39 cellular contexts compared by ENCODE assay signal in genomic region chr2:31341351-31341750, GRCh38.
"Had no signal": no experiment of that assay in that cellular context is flagged by ENCODE, and none has a peak within 500 bp of the region (broad histone marks: within the 10 kb centered on the region; RNA-seq: fewer than 3 reads in every experiment).

No MANE protein-coding gene starts in this region.

- H3K27ac Mint-ChIP-seq: activated CD4-positive, alpha-beta memory T cell treated with anti-CD3 and anti-CD28 coated beads, Interleukin-2, amount 10 ng/mL, durations not matched to agents 7 days and 5 days; activated CD4-positive, alpha-beta T cell treated with anti-CD3 and anti-CD28 coated beads for 36 hours; activated CD4-positive, alpha-beta T cell treated with anti-CD3 and anti-CD28 coated beads, Interleukin-2, amount 10 ng/mL, durations not matched to agents 7 days and 5 days; activated CD8-positive, alpha-beta memory T cell treated with anti-CD3 and anti-CD28 coated beads, Interleukin-2, amount 10 ng/mL, durations not matched to agents 7 days and 5 days; activated CD8-positive, alpha-beta T cell treated with anti-CD3 and anti-CD28 coated beads, Interleukin-2, amount 10 ng/mL, durations not matched to agents 7 days and 5 days; activated naive CD4-positive, alpha-beta T cell treated with anti-CD3 and anti-CD28 coated beads, Interleukin-2, amount 10 ng/mL, durations not matched to agents 7 days and 5 days; activated naive CD4-positive, alpha-beta T cell treated with anti-CD3 and anti-CD28 coated beads, Interleukin-2, amount 50 U/mL, for 24 hours; activated naive CD8-positive, alpha-beta T cell; activated naive CD8-positive, alpha-beta T cell treated with anti-CD3 and anti-CD28 coated beads, Interleukin-2, amount 10 ng/mL, durations not matched to agents 7 days and 5 days; activated naive CD8-positive, alpha-beta T cell treated with anti-CD3 and anti-CD28 coated beads, Interleukin-2, amount 50 U/mL, for 24 hours; activated T-cell treated with anti-CD3 and anti-CD28 coated beads, Interleukin-2, amount 50 U/mL, for 24 hours; activated T-helper 2 cell treated with anti-CD3 and anti-CD28 coated beads, Interferon-gamma antibody, Interleukin-2, Interleukin-4, amounts not matched to agents 10 μg/mL and 5 μg/mL and 100 μg/mL, durations not matched to agents 14 hours and 24 hours and 36 hours; brain; T-helper 1 cell treated with Interleukin-12 subunit alpha and Interleukin-12 subunit beta and Interleukin-4 antibody, amounts not matched to agents 30 μg/mL and 1 μg/mL, for 36 hours; T-helper 2 cell treated with Interferon-gamma antibody and Interleukin-4, amounts not matched to agents 5 μg/mL and 100 μg/mL, for 36 hours; WTC11 had no signal

- H3K9me3 ChIP-seq: ascending aorta, breast epithelium had no signal

- H3K36me3 Mint-ChIP-seq: activated CD8-positive, alpha-beta memory T cell treated with anti-CD3 and anti-CD28 coated beads, Interleukin-2, amount 10 ng/mL, durations not matched to agents 7 days and 5 days; activated naive CD4-positive, alpha-beta T cell treated with anti-CD3 and anti-CD28 coated beads, Interleukin-2, amount 10 ng/mL, durations not matched to agents 7 days and 5 days; activated naive CD4-positive, alpha-beta T cell treated with anti-CD3 and anti-CD28 coated beads, Interleukin-2, amount 50 U/mL, for 24 hours; activated naive CD8-positive, alpha-beta T cell; activated naive CD8-positive, alpha-beta T cell treated with anti-CD3 and anti-CD28 coated beads, Interleukin-2, amount 10 ng/mL, durations not matched to agents 7 days and 5 days; brain had no signal

- H3K27me3 Mint-ChIP-seq: activated CD4-positive, alpha-beta memory T cell treated with anti-CD3 and anti-CD28 coated beads, Interleukin-2, amount 10 ng/mL, durations not matched to agents 7 days and 5 days; activated CD8-positive, alpha-beta memory T cell treated with anti-CD3 and anti-CD28 coated beads, Interleukin-2, amount 10 ng/mL, durations not matched to agents 7 days and 5 days; activated T-cell treated with anti-CD3 and anti-CD28 coated beads, Interleukin-2, amount 50 U/mL, for 24 hours had no signal

- H3K27me3 ChIP-seq: ascending aorta, breast epithelium, cardiac muscle cell had no signal

- H3K4me1 ChIP-seq: breast epithelium had no signal

- H3K4me3 ChIP-seq: ascending aorta, breast epithelium, cardiac muscle cell had no signal

- ATAC-seq: activated CD4-positive, alpha-beta T cell treated with anti-CD3 and anti-CD28 coated beads for 36 hours; activated CD4-positive, CD25-positive, alpha-beta regulatory T cell treated with anti-CD3 and anti-CD28 coated beads, Interleukin-2, amount 50 U/mL, for 24 hours; activated CD8-positive, alpha-beta memory T cell treated with anti-CD3 and anti-CD28 coated beads, Interleukin-2, amount 10 ng/mL, durations not matched to agents 7 days and 5 days; activated CD8-positive, alpha-beta T cell treated with anti-CD3 and anti-CD28 coated beads, Interleukin-2, amount 10 ng/mL, durations not matched to agents 7 days and 5 days; activated naive CD8-positive, alpha-beta T cell treated with anti-CD3 and anti-CD28 coated beads, Interleukin-2, amount 50 U/mL, for 24 hours; WTC11 had no signal

- H3K4me3 Mint-ChIP-seq: activated CD4-positive, alpha-beta memory T cell treated with anti-CD3 and anti-CD28 coated beads, Interleukin-2, amount 10 ng/mL, durations not matched to agents 7 days and 5 days; activated CD4-positive, alpha-beta T cell treated with anti-CD3 and anti-CD28 coated beads for 36 hours; activated CD4-positive, alpha-beta T cell treated with anti-CD3 and anti-CD28 coated beads, Interleukin-2, amount 10 ng/mL, durations not matched to agents 7 days and 5 days; activated CD8-positive, alpha-beta memory T cell treated with anti-CD3 and anti-CD28 coated beads, Interleukin-2, amount 10 ng/mL, durations not matched to agents 7 days and 5 days; activated CD8-positive, alpha-beta T cell treated with anti-CD3 and anti-CD28 coated beads, Interleukin-2, amount 10 ng/mL, durations not matched to agents 7 days and 5 days; activated naive CD4-positive, alpha-beta T cell treated with anti-CD3 and anti-CD28 coated beads, Interleukin-2, amount 10 ng/mL, durations not matched to agents 7 days and 5 days; activated naive CD4-positive, alpha-beta T cell treated with anti-CD3 and anti-CD28 coated beads, Interleukin-2, amount 50 U/mL, for 24 hours; activated naive CD8-positive, alpha-beta T cell; activated naive CD8-positive, alpha-beta T cell treated with anti-CD3 and anti-CD28 coated beads, Interleukin-2, amount 10 ng/mL, durations not matched to agents 7 days and 5 days; activated naive CD8-positive, alpha-beta T cell treated with anti-CD3 and anti-CD28 coated beads, Interleukin-2, amount 50 U/mL, for 24 hours; activated T-cell treated with anti-CD3 and anti-CD28 coated beads, Interleukin-2, amount 50 U/mL, for 24 hours; brain; central memory CD8-positive, alpha-beta T cell; T-helper 1 cell treated with Interleukin-12 subunit alpha and Interleukin-12 subunit beta and Interleukin-4 antibody, amounts not matched to agents 30 μg/mL and 1 μg/mL, for 36 hours; T-helper 2 cell treated with Interferon-gamma antibody and Interleukin-4, amounts not matched to agents 5 μg/mL and 100 μg/mL, for 36 hours; WTC11 had no signal

- H3K36me3 ChIP-seq: ascending aorta, breast epithelium, cardiac muscle cell had no signal

- H3K9me3 Mint-ChIP-seq: activated CD4-positive, alpha-beta memory T cell treated with anti-CD3 and anti-CD28 coated beads, Interleukin-2, amount 10 ng/mL, durations not matched to agents 7 days and 5 days; activated CD4-positive, alpha-beta T cell treated with anti-CD3 and anti-CD28 coated beads, Interleukin-2, amount 10 ng/mL, durations not matched to agents 7 days and 5 days; activated naive CD4-positive, alpha-beta T cell treated with anti-CD3 and anti-CD28 coated beads, Interleukin-2, amount 10 ng/mL, durations not matched to agents 7 days and 5 days; activated naive CD4-positive, alpha-beta T cell treated with anti-CD3 and anti-CD28 coated beads, Interleukin-2, amount 50 U/mL, for 24 hours; activated naive CD8-positive, alpha-beta T cell treated with anti-CD3 and anti-CD28 coated beads, Interleukin-2, amount 10 ng/mL, durations not matched to agents 7 days and 5 days; activated naive CD8-positive, alpha-beta T cell treated with anti-CD3 and anti-CD28 coated beads, Interleukin-2, amount 50 U/mL, for 24 hours; activated T-cell treated with anti-CD3 and anti-CD28 coated beads, Interleukin-2, amount 50 U/mL, for 24 hours; activated T-helper 2 cell treated with anti-CD3 and anti-CD28 coated beads, Interferon-gamma antibody, Interleukin-2, Interleukin-4, amounts not matched to agents 10 μg/mL and 5 μg/mL and 100 μg/mL, durations not matched to agents 14 hours and 24 hours and 36 hours; brain; central memory CD8-positive, alpha-beta T cell; T-helper 1 cell treated with Interleukin-12 subunit alpha and Interleukin-12 subunit beta and Interleukin-4 antibody, amounts not matched to agents 30 μg/mL and 1 μg/mL, for 36 hours; T-helper 2 cell treated with Interferon-gamma antibody and Interleukin-4, amounts not matched to agents 5 μg/mL and 100 μg/mL, for 36 hours; WTC11 had no signal

- H3K4me1 Mint-ChIP-seq: activated CD4-positive, alpha-beta memory T cell treated with anti-CD3 and anti-CD28 coated beads, Interleukin-2, amount 10 ng/mL, durations not matched to agents 7 days and 5 days; activated CD4-positive, alpha-beta T cell treated with anti-CD3 and anti-CD28 coated beads for 36 hours; activated CD4-positive, alpha-beta T cell treated with anti-CD3 and anti-CD28 coated beads, Interleukin-2, amount 10 ng/mL, durations not matched to agents 7 days and 5 days; activated CD8-positive, alpha-beta memory T cell treated with anti-CD3 and anti-CD28 coated beads, Interleukin-2, amount 10 ng/mL, durations not matched to agents 7 days and 5 days; activated naive CD4-positive, alpha-beta T cell treated with anti-CD3 and anti-CD28 coated beads, Interleukin-2, amount 10 ng/mL, durations not matched to agents 7 days and 5 days; activated naive CD4-positive, alpha-beta T cell treated with anti-CD3 and anti-CD28 coated beads, Interleukin-2, amount 50 U/mL, for 24 hours; activated naive CD8-positive, alpha-beta T cell treated with anti-CD3 and anti-CD28 coated beads, Interleukin-2, amount 10 ng/mL, durations not matched to agents 7 days and 5 days; activated naive CD8-positive, alpha-beta T cell treated with anti-CD3 and anti-CD28 coated beads, Interleukin-2, amount 50 U/mL, for 24 hours; brain; central memory CD8-positive, alpha-beta T cell; WTC11 had no signal

- DNase-seq: activated CD4-positive, alpha-beta memory T cell treated with anti-CD3 and anti-CD28 coated beads, Interleukin-2, amount 10 ng/mL, durations not matched to agents 7 days and 5 days; activated CD4-positive, alpha-beta T cell treated with anti-CD3 and anti-CD28 coated beads for 1 hour; activated CD4-positive, alpha-beta T cell treated with anti-CD3 and anti-CD28 coated beads for 36 hours; activated CD4-positive, alpha-beta T cell treated with anti-CD3 and anti-CD28 coated beads for 48 hours; activated CD4-positive, alpha-beta T cell treated with anti-CD3 and anti-CD28 coated beads, Interleukin-2, amount 10 ng/mL, durations not matched to agents 7 days and 5 days; activated CD4-positive, alpha-beta T cell treated with anti-CD3 and anti-CD28 coated beads, Interleukin-2, amount 50 U/mL, for 48 hours; activated CD4-positive, CD25-positive, alpha-beta regulatory T cell; activated CD8-positive, alpha-beta memory T cell treated with anti-CD3 and anti-CD28 coated beads for 24 hours; activated CD8-positive, alpha-beta memory T cell treated with anti-CD3 and anti-CD28 coated beads, Interleukin-2, amount 10 ng/mL, durations not matched to agents 7 days and 5 days; activated CD8-positive, alpha-beta memory T cell treated with anti-CD3 and anti-CD28 coated beads, Interleukin-2, amount 50 U/mL, for 48 hours; activated CD8-positive, alpha-beta T cell treated with anti-CD3 and anti-CD28 coated beads, Interleukin-2, amount 10 ng/mL, durations not matched to agents 7 days and 5 days; activated effector memory CD4-positive, alpha-beta T cell treated with Interleukin-2 at 50 U/mL for 16 hours; activated gamma-delta T cell; activated naive CD4-positive, alpha-beta T cell treated with anti-CD3 and anti-CD28 coated beads, Interleukin-2, amount 10 ng/mL, durations not matched to agents 7 days and 5 days; activated naive CD4-positive, alpha-beta T cell treated with Interleukin-2 at 50 U/mL for 16 hours; activated naive CD8-positive, alpha-beta T cell treated with anti-CD3 and anti-CD28 coated beads, Interleukin-2, amount 10 ng/mL, durations not matched to agents 7 days and 5 days; activated naive CD8-positive, alpha-beta T cell treated with anti-CD3 and anti-CD28 coated beads, Interleukin-2, amount 50 U/mL, for 24 hours; activated T-cell treated with anti-CD3 and anti-CD28 coated beads, Interleukin-2, amount 50 U/mL, for 24 hours; activated T-cell treated with anti-CD3 and anti-CD28 coated beads, Interleukin-2, amount 50 U/mL, for 48 hours; amygdala; anterior cingulate cortex; caudate nucleus; cerebellar nuclear complex; T-helper 1 cell; T-helper 2 cell; T-helper 9 cell had no signal

- H3K27ac ChIP-seq: ascending aorta, breast epithelium, cardiac muscle cell, VCaP had no signal
